ENCODE assay signal across 24 cellular contexts in the genomic region with DNA sequence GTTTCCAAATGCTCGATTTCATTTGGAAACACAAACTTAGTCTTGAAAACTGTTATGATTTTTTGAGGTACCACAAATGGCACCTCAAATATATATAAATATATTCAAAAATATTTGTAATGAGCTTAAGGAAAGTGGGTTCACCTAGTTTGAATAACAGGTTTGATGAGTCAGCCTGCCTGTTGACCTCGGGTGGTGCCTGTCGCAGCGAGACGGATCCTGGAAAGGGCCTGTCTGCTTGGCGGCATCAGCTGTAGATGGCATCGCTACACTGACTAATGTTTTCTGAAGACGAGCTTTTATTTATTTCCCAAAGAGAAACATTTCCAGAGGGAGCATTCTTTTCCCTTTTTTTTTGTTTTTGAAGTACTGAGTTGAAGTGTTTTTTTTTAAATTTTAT. TPM values are rescaled to one million over a fixed set of nuclear protein-coding genes. Genes with fewer than 3 reads are reported as not detected.
DNase-seq lines count a peak whose midpoint lies in the region; ATAC-seq and TF ChIP-seq lines count a peak whose summit lies in the region.
"Had no signal": no experiment of that assay in that cellular context is flagged by ENCODE, and none has a peak within 500 bp of the region (broad histone marks: within the 10 kb centered on the region; RNA-seq: fewer than 3 reads in every experiment).

No MANE protein-coding gene starts in this region.

- CTCF ChIA-PET in PC-9 (lab: Charles Lee), result interaction anchor here (0.7 kb wide), 1 partner anchor 182 kb away, joined by 4 read pairs; no protein-coding TSS in a partner anchor

- H3K9me3 ChIP-seq in PC-9 (ENCODE audit: insufficient read depth, low read depth), result no peaks in the 10 kb centered on the region; the same call in 1 of the 2 replicates
- H3K9me3 ChIP-seq: MG63, SJCRH30 had no signal

- ATAC-seq in esophagus mucosa (peak; percentile 84), HG02970 (IDR thresholded peaks at IDR 0.05; ENCODE audit: low FRiP score, unreplicated experiment) (no peak)

- H3K9me2 ChIP-seq in PC-9 (ENCODE audit: insufficient read depth), result no peaks in the 10 kb centered on the region

- no peaks in the 10 kb centered on the region for H3K27me3 Mint-ChIP-seq in type B pancreatic cell
- H3K27me3 Mint-ChIP-seq: CD4-positive, CD25-positive, alpha-beta regulatory T cell had no signal

- H2AFZ ChIP-seq in PC-9, result no peak overlapping the region

- no peak overlapping the region for H3K27ac ChIP-seq in PC-9
- H3K27ac ChIP-seq: SJCRH30 had no signal

- no peaks in the 10 kb centered on the region for H3K4me1 ChIP-seq in PC-9 (replicated peaks; ENCODE audit: insufficient read depth)

- BruUV-seq in PC-9 (replicated peaks; lab: Mats Ljungman, UMichigan), result no TSS peak

- H3K4me3 Mint-ChIP-seq in type B pancreatic cell, result no peak overlapping the region
- H3K4me3 Mint-ChIP-seq: B cell; CD4-positive, CD25-positive, alpha-beta regulatory T cell had no signal

- peaks cover 46% of the 10 kb centered on the region for H3K27me3 ChIP-seq in PC-9 (ENCODE audit: insufficient read depth, low read depth)
- H3K27me3 ChIP-seq: MG63, SJCRH30 had no signal

- no peak for TF ChIP-seq CTCF in PC-9 (conservative IDR thresholded peaks at IDR 0.05)
- TF ChIP-seq CTCF in type B pancreatic cell (conservative IDR thresholded peaks at IDR 0.05), result no peak

- H3K36me3 ChIP-seq in PC-9 (ENCODE audit: low read depth), result no peaks in the 10 kb centered on the region
- H3K36me3 ChIP-seq: MG63, SJCRH30 had no signal

- no peaks in the 10 kb centered on the region for H3F3A ChIP-seq in PC-9 (ENCODE audit: insufficient read depth, low read depth)

- DNase-seq in SIG-M5 treated with dmso at 0.1 percent for 504 hours (lab: John Stamatoyannopoulos, UW; ENCODE audit: unreplicated experiment) (peak; percentile 23), SIG-M5 (lab: John Stamatoyannopoulos, UW) (no peak), PC-9 (peak; percentile 18 to 55), type B pancreatic cell (ENCODE audit: extremely low spot score, unreplicated experiment) (peak; percentile 15), cerebellum (ENCODE audit: low spot score) (no peak)
- DNase-seq: CD4-positive, CD25-positive, alpha-beta regulatory T cell; COR-L47; GF-D8; H7; Kasumi-1; MG63; NCI-H1048; NCI-H1436; NCI-H2029 treated with DMSO at 0.1 percent for 48 hours; NCI-H748 treated with DMSO at 0.1 percent for 48 hours; NK-92 treated with Interleukin-12 subunit alpha and Interleukin-12 subunit beta, amount 100 ng/mL, for 24 hours; RPMI8226; SJCRH30 had no signal

- no peak overlapping the region for H3K27ac Mint-ChIP-seq in type B pancreatic cell
- H3K27ac Mint-ChIP-seq: B cell; CD4-positive, CD25-positive, alpha-beta regulatory T cell had no signal

- intact Hi-C loops in PC-9 (cut with micrococcal nuclease; ENCODE audit: unreplicated experiment), result no loop called here

- no peaks in the 10 kb centered on the region for H3K36me3 Mint-ChIP-seq in type B pancreatic cell
- H3K36me3 Mint-ChIP-seq: CD4-positive, CD25-positive, alpha-beta regulatory T cell had no signal

- peaks cover 3% of the 10 kb centered on the region for H3K4me1 Mint-ChIP-seq in type B pancreatic cell (ENCODE audit: unreplicated experiment)

- no peaks in the 10 kb centered on the region for H3K9me3 Mint-ChIP-seq in type B pancreatic cell

- no peaks in the 10 kb centered on the region for H3K79me2 ChIP-seq in PC-9 (ENCODE audit: low read depth)

- H3K4me3 ChIP-seq in PC-9, result no peak overlapping the region
- H3K4me3 ChIP-seq: MG63, SJCRH30 had no signal

- no peak overlapping the region for H3K4me2 ChIP-seq in PC-9

- no peaks in the 10 kb centered on the region for H4K20me1 ChIP-seq in PC-9 (ENCODE audit: insufficient read depth)

- POLR2A ChIA-PET in PC-9 (lab: Charles Lee; ENCODE audit: unreplicated experiment), result no interaction called here

RNA-seq across cellular contexts. Expression of a gene that starts 6.9 kb away (rescaled TPM):
- not detected in 2 replicates for total RNA-seq in PC-9 (2021)
- total RNA-seq in esophagus mucosa, result not detected
- total RNA-seq in type B pancreatic cell (ENCODE audit: low replicate concordance), result not detected in 2 replicates
- total RNA-seq in cerebellum, result not detected
- total RNA-seq: A172; B cell; CD4-positive, CD25-positive, alpha-beta regulatory T cell; H7; NCI-H460; OCI-LY7; SJCRH30 had no signal

RNA-seq across cellular contexts. Expression of a gene that starts 38.5 kb away (rescaled TPM):
- total RNA-seq in PC-9 (2021), result not detected in 2 replicates
- not detected for total RNA-seq in esophagus mucosa
- total RNA-seq in type B pancreatic cell (ENCODE audit: low replicate concordance), result not detected in 2 replicates
- total RNA-seq in cerebellum, result not detected
- total RNA-seq: A172; B cell; CD4-positive, CD25-positive, alpha-beta regulatory T cell; H7; NCI-H460; OCI-LY7; SJCRH30 had no signal

Comparison
In these comparisons a context has a peak if more than half of its experiments do, and no peak if none do; other contexts are left out.
1. DNase-seq: peak in SIG-M5 treated with dmso at 0.1 percent for 504 hours (single experiment), PC-9 (2 of 2) and type B pancreatic cell (single experiment); none in SIG-M5 (single experiment) and cerebellum (single experiment).